In genomic region chr6:81900616-81901015, GRCh38 we compare ENCODE assay signal across 14 cellular contexts.
A peak's percentile ranks its signal among the peaks of the same experiment; 100 is the strongest.
DNase-seq lines count a peak whose midpoint lies in the region; ATAC-seq lines count a peak whose summit lies in the region.
"Had no signal": no experiment of that assay in that cellular context is flagged by ENCODE, and none has a peak within 500 bp of the region (broad histone marks: within the 10 kb centered on the region; RNA-seq: fewer than 3 reads in every experiment).

No MANE protein-coding gene starts in this region.

- ATAC-seq in GM18502 (IDR thresholded peaks at IDR 0.05; ENCODE audit: poor library complexity, unreplicated experiment) (peak; percentile 67), GM19395 (IDR thresholded peaks at IDR 0.05; ENCODE audit: unreplicated experiment) (peak; percentile 84), HG02623 (IDR thresholded peaks at IDR 0.05; ENCODE audit: unreplicated experiment) (peak; percentile 65), HG03196 (IDR thresholded peaks at IDR 0.05; ENCODE audit: unreplicated experiment) (peak; percentile 77)
- ATAC-seq: psoas muscle had no signal

- in situ Hi-C loops in KBM-7 (cut with MboI; ENCODE audit: low pct_unique_long_range_greater_than_20kb, low sequenced_read_pairs): no loop called here

- DNase-seq in KBM-7 (no peak), SIG-M5 (lab: John Stamatoyannopoulos, UW) (no peak), NCI-H1694 treated with DMSO at 0.1 percent for 48 hours (lab: John Stamatoyannopoulos, UW) (no peak)
- no peak for DNase-seq in stimulated activated naive CD4-positive, alpha-beta T cell (lab: John Stamatoyannopoulos, UW)
- DNase-seq: ACHN, activated B cell treated with CpG ODN at 0.5 μM for 24 hours, Caco-2, GM23248, psoas muscle, upper lobe of right lung had no signal
